In the genomic region with DNA sequence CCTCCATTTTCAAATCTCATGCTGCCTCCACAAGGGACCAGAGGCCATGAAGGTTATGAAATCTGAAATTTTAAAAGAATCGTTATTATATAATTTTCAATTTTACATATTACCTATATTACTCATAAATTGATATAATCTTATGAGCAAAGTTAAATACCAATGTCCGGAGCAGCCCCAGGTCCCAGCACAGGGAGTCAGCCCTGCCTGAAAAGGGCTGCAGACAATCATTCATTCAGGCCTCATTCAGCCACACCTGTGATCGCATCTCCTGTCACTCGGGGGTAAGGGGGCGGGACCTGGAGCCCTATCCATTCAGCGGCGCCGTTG, we compare ENCODE assay signal across 8 cellular contexts.
A peak's percentile ranks its signal among the peaks of the same experiment; 100 is the strongest.
DNase-seq lines count a peak whose midpoint lies in the region; ATAC-seq, FAIRE-seq and TF ChIP-seq lines count a peak whose summit lies in the region.

No MANE protein-coding gene starts in this region.

- no peaks in the 10 kb centered on the region for H3K9me3 ChIP-seq in mesodermal cell (ENCODE audit: control insufficient read depth, low read length)

- peaks cover 19% of the 10 kb centered on the region for H3K36me3 Mint-ChIP-seq in MCF 10A (ENCODE audit: insufficient read depth, unreplicated experiment)

- CTCF ChIA-PET in MCF 10A (lab: Yijun Ruan, JAX), result interaction anchor here (0.7 to 1.4 kb wide), 3 partner anchors 10 to 207 kb away, joined by 3 to 7 read pairs (median 3); no protein-coding TSS in a partner anchor

- peaks cover 28% of the 10 kb centered on the region for H3K36me3 ChIP-seq in mesodermal cell (ENCODE audit: control insufficient read depth, insufficient read depth, low read length)

- peak overlapping the region; percentile 76 for H3K4me3 ChIP-seq in mesodermal cell (ENCODE audit: extremely low read depth, insufficient read depth, low read length, poor library complexity, severe bottlenecking)

- no peaks in the 10 kb centered on the region for H3K4me1 ChIP-seq in mesodermal cell (ENCODE audit: control insufficient read depth, insufficient read depth, low read length, poor library complexity, severe bottlenecking)

- H3K9me3 Mint-ChIP-seq in MCF 10A (ENCODE audit: unreplicated experiment), result no peaks in the 10 kb centered on the region

- H3K27me3 Mint-ChIP-seq in MCF 10A (ENCODE audit: insufficient read depth, unreplicated experiment), result no peaks in the 10 kb centered on the region

- DNase-seq in D721Med (ENCODE audit: insufficient read length, low spot score) (peak; percentile 83), NCI-H2196 (lab: John Stamatoyannopoulos, UW; ENCODE audit: unreplicated experiment) (peak; percentile 89), MCF 10A (ENCODE audit: unreplicated experiment) (no peak), DMS114 treated with DMSO at 0.1 percent for 48 hours (lab: John Stamatoyannopoulos, UW; ENCODE audit: unreplicated experiment) (no peak), SIG-M5 treated with dmso at 0.1 percent for 504 hours (lab: John Stamatoyannopoulos, UW; ENCODE audit: unreplicated experiment) (no peak)

- intact Hi-C loops in MCF 10A (cut with micrococcal nuclease), result no loop called here

- H3K27ac ChIP-seq in mesodermal cell (ENCODE audit: low read depth, low read length, severe bottlenecking), result no peak overlapping the region

- H3K4me1 Mint-ChIP-seq in MCF 10A (ENCODE audit: insufficient read depth, unreplicated experiment), result peaks cover 11% of the 10 kb centered on the region

- POLR2A ChIA-PET in MCF 10A (lab: Yijun Ruan, JAX), result interaction anchor here (0.6 to 4.9 kb wide), 4 partner anchors 13 to 895 kb away, joined by 3 to 27 read pairs (median 4); partner anchors contain the start of genes ARMC5 and RUSF1

- H3K27ac Mint-ChIP-seq in MCF 10A (ENCODE audit: low read depth, unreplicated experiment), result peak overlapping the region; percentile 90

- BruUV-seq in MCF 10A (replicated peaks; lab: Mats Ljungman, UMichigan), result no TSS peak

- TF ChIP-seq CTCF in D721Med (IDR thresholded peaks at IDR 0.05; ENCODE audit: insufficient read depth, missing control alignments), result no peak
- no peak for TF ChIP-seq CTCF in MCF 10A (IDR thresholded peaks at IDR 0.05; ENCODE audit: unreplicated experiment)

- peak overlapping the region; percentile 87 for H3K4me3 Mint-ChIP-seq in MCF 10A (ENCODE audit: unreplicated experiment)

- ATAC-seq in GM19328 (IDR thresholded peaks at IDR 0.05; ENCODE audit: unreplicated experiment) (peak; percentile 93), HG03095 (IDR thresholded peaks at IDR 0.05; ENCODE audit: unreplicated experiment) (no peak)

- 0% methylated on average over 6 of the region's 8 CpGs for WGBS in mesodermal cell (ENCODE audit: insufficient coverage in 2 of 2), 2 experiments

- no peak for FAIRE-seq in D721Med (lab: Jason Lieb, UNC)

Comparison
In these comparisons a context has a peak if more than half of its experiments do, and no peak if none do; other contexts are left out.
1. DNase-seq: peak in D721Med (single experiment) and NCI-H2196 (single experiment); none in MCF 10A (single experiment), DMS114 treated with DMSO at 0.1 percent for 48 hours (single experiment) and SIG-M5 treated with dmso at 0.1 percent for 504 hours (single experiment).